Comparison of ENCODE assay signal across 9 cellular contexts in genomic region chr2:168490916-168491605, GRCh38. TPM values are rescaled to one million over a fixed set of nuclear protein-coding genes. Genes with fewer than 3 reads are reported as not detected.
A peak's percentile ranks its signal among the peaks of the same experiment; 100 is the strongest.
DNase-seq lines count a peak whose midpoint lies in the region; ATAC-seq and TF ChIP-seq lines count a peak whose summit lies in the region.
"Had no signal": no experiment of that assay in that cellular context is flagged by ENCODE, and none has a peak within 500 bp of the region (broad histone marks: within the 10 kb centered on the region; RNA-seq: fewer than 3 reads in every experiment).

No MANE protein-coding gene starts in this region.

- peak overlapping the region; percentile 76 for H3K4me3 ChIP-seq in CD4-positive, CD25-positive, alpha-beta regulatory T cell (ENCODE audit: low read depth, low read length)
- H3K4me3 ChIP-seq in HL-60 (replicated peaks; ENCODE audit: insufficient read depth, low read length) (peak overlapping the region; percentile 38), mesodermal cell (ENCODE audit: extremely low read depth, insufficient read depth, low read length, poor library complexity, severe bottlenecking) (no peak overlapping the region), testis (no peak overlapping the region)

- peak overlapping the region; percentile 58 to 88 (median 70) for H3K4me3 Mint-ChIP-seq in CD4-positive, CD25-positive, alpha-beta regulatory T cell
- peak overlapping the region; percentile 73 for H3K4me3 Mint-ChIP-seq in activated naive CD8-positive, alpha-beta T cell treated with anti-CD3 and anti-CD28 coated beads for 36 hours

- peak in 1 of 3 donors; percentile 28 for DNase-seq in CD4-positive, CD25-positive, alpha-beta regulatory T cell
- DNase-seq in HL-60 (ENCODE audit: low read depth in 1 of 2, low spot score in 1 of 2) (peak in 1 of 2 experiments; percentile 71), GM13976 (ENCODE audit: low spot score) (no peak), testis (no peak)
- peak; percentile 10 for DNase-seq in activated naive CD8-positive, alpha-beta T cell treated with anti-CD3 and anti-CD28 coated beads for 36 hours
- DNase-seq: cerebellar nuclear complex had no signal

- H3K27me3 Mint-ChIP-seq in CD4-positive, CD25-positive, alpha-beta regulatory T cell, result peaks cover 9% of the 10 kb centered on the region
- no peaks in the 10 kb centered on the region for H3K27me3 Mint-ChIP-seq in activated naive CD8-positive, alpha-beta T cell treated with anti-CD3 and anti-CD28 coated beads for 36 hours

- H3K9me3 Mint-ChIP-seq in CD4-positive, CD25-positive, alpha-beta regulatory T cell, result peaks cover 0 to 7% (median 0%) of the 10 kb centered on the region in 7 donors
- peaks cover 17% of the 10 kb centered on the region for H3K9me3 Mint-ChIP-seq in activated naive CD8-positive, alpha-beta T cell treated with anti-CD3 and anti-CD28 coated beads for 36 hours

- no peak for ATAC-seq in CD4-positive, CD25-positive, alpha-beta regulatory T cell (ENCODE audit: low read depth in 2 of 2)
- ATAC-seq in GM21381 (IDR thresholded peaks at IDR 0.05; ENCODE audit: unreplicated experiment), result no peak
- no peak for ATAC-seq in HG03520 (IDR thresholded peaks at IDR 0.05; ENCODE audit: unreplicated experiment)

- H3K9me3 ChIP-seq in CD4-positive, CD25-positive, alpha-beta regulatory T cell (ENCODE audit: control insufficient read depth in 2 of 2, low read length in 2 of 2), result no peaks in the 10 kb centered on the region
- H3K9me3 ChIP-seq in mesodermal cell (ENCODE audit: control insufficient read depth, low read length) (no peaks in the 10 kb centered on the region), testis (no peaks in the 10 kb centered on the region)

- intact Hi-C loops in testis (cut with DNase I; ENCODE audit: low total_unique reads), result no loop called here

- 52 to 61% methylated on average over 2 to 3 of the region's 4 CpGs for WGBS in mesodermal cell (ENCODE audit: insufficient coverage in 2 of 2), 2 experiments
- WGBS in testis, 2 donors, result 54 to 60% methylated on average over 4 of the region's 4 CpGs

- H3K27ac Mint-ChIP-seq in CD4-positive, CD25-positive, alpha-beta regulatory T cell, result peak overlapping the region; percentile 11 to 53 (median 24)
- H3K27ac Mint-ChIP-seq in activated naive CD8-positive, alpha-beta T cell treated with anti-CD3 and anti-CD28 coated beads for 36 hours, result peak overlapping the region; percentile 85

- peaks cover 13% of the 10 kb centered on the region for H3K4me1 ChIP-seq in CD4-positive, CD25-positive, alpha-beta regulatory T cell (ENCODE audit: control insufficient read depth, insufficient read depth, low read length, poor library complexity, severe bottlenecking)
- H3K4me1 ChIP-seq in mesodermal cell (ENCODE audit: control insufficient read depth, insufficient read depth, low read length, poor library complexity, severe bottlenecking) (peaks cover 9% of the 10 kb centered on the region), testis (peaks cover 5% of the 10 kb centered on the region)

- no peak for TF ChIP-seq POLR2A in testis (IDR thresholded peaks at IDR 0.05)

- peaks cover 13 to 37% (median 19%) of the 10 kb centered on the region in 4 donors for H3K4me1 Mint-ChIP-seq in CD4-positive, CD25-positive, alpha-beta regulatory T cell
- H3K4me1 Mint-ChIP-seq in activated naive CD8-positive, alpha-beta T cell treated with anti-CD3 and anti-CD28 coated beads for 36 hours, result peaks cover 61% of the 10 kb centered on the region

- no peaks in the 10 kb centered on the region for H3K27me3 ChIP-seq in CD4-positive, CD25-positive, alpha-beta regulatory T cell (ENCODE audit: control insufficient read depth, insufficient read depth, low read length)
- H3K27me3 ChIP-seq in HL-60 (ENCODE audit: insufficient read depth, poor library complexity, severe bottlenecking), result no peaks in the 10 kb centered on the region
- H3K27me3 ChIP-seq in testis, result no peaks in the 10 kb centered on the region

- H3K27ac ChIP-seq in CD4-positive, CD25-positive, alpha-beta regulatory T cell (ENCODE audit: insufficient read depth, low read length, poor library complexity, severe bottlenecking), result no peak overlapping the region
- H3K27ac ChIP-seq in HL-60 (replicated peaks) (peak overlapping the region; percentile 89), mesodermal cell (ENCODE audit: low read depth, low read length, severe bottlenecking) (peak overlapping the region; percentile 82), testis (no peak overlapping the region)

- in situ Hi-C loops in GM13976 (cut with MboI; ENCODE audit: low sequenced_read_pairs, unreplicated experiment), result no loop called here

- peaks cover 5% of the 10 kb centered on the region for H3K36me3 Mint-ChIP-seq in CD4-positive, CD25-positive, alpha-beta regulatory T cell
- H3K36me3 Mint-ChIP-seq in activated naive CD8-positive, alpha-beta T cell treated with anti-CD3 and anti-CD28 coated beads for 36 hours, result peaks cover 51% of the 10 kb centered on the region

- TF ChIP-seq CTCF in HL-60 (IDR thresholded peaks at IDR 0.05; ENCODE audit: insufficient read depth, low read length) (no peak), GM13976 (IDR thresholded peaks at IDR 0.05; ENCODE audit: borderline replicate concordance, control extremely low read depth, extremely low read depth, insufficient read depth, missing control alignments) (no peak), testis (IDR thresholded peaks at IDR 0.05) (no peak)

- H3K36me3 ChIP-seq in CD4-positive, CD25-positive, alpha-beta regulatory T cell (ENCODE audit: control insufficient read depth, insufficient read depth, low read length), result no peaks in the 10 kb centered on the region
- H3K36me3 ChIP-seq in mesodermal cell (ENCODE audit: control insufficient read depth, insufficient read depth, low read length) (no peaks in the 10 kb centered on the region), testis (ENCODE audit: low read depth, missing control alignments) (no peaks in the 10 kb centered on the region)

RNA-seq across cellular contexts. Expression of gene CERS6, which starts 35.0 kb away (rescaled TPM):
- total RNA-seq in CD4-positive, CD25-positive, alpha-beta regulatory T cell, result 5.2 TPM
- polyA plus RNA-seq in CD4-positive, CD25-positive, alpha-beta regulatory T cell, result 1 to 10 TPM; 1.3 to 5.3 (median 2.5) TPM
- total RNA-seq in activated naive CD8-positive, alpha-beta T cell treated with anti-CD3 and anti-CD28 coated beads for 36 hours, result 10 to 100 TPM; 20.6 to 21.3 TPM
- polyA plus RNA-seq in mesodermal cell (2013, experiment 1 of 2), result 23.7 TPM
- polyA plus RNA-seq in mesodermal cell (2013, experiment 2 of 2), result 24.6 TPM
- 10 to 100 TPM; 59.4 to 71.0 TPM for total RNA-seq in testis
- 24.7 TPM for polyA plus RNA-seq in testis (ENCODE audit: insufficient read depth, low read depth, low replicate concordance)

Comparison
In these comparisons a context has a peak if more than half of its experiments do, and no peak if none do; other contexts are left out.
1. H3K27ac ChIP-seq: peak in HL-60 (single experiment) and mesodermal cell (single experiment); none in CD4-positive, CD25-positive, alpha-beta regulatory T cell (single experiment) and testis (0 of 2).
2. H3K4me3 ChIP-seq: peak in CD4-positive, CD25-positive, alpha-beta regulatory T cell (single experiment) and HL-60 (single experiment); none in mesodermal cell (single experiment) and testis (0 of 2).